In genomic region chr16:86495756-86496261, GRCh38 we compare ENCODE assay signal across 22 cellular contexts. TPM values are rescaled to one million over a fixed set of nuclear protein-coding genes. Genes with fewer than 3 reads are reported as not detected.
DNase-seq lines count a peak whose midpoint lies in the region; ATAC-seq, FAIRE-seq and TF ChIP-seq lines count a peak whose summit lies in the region.
"Had no signal": no experiment of that assay in that cellular context is flagged by ENCODE, and none has a peak within 500 bp of the region (broad histone marks: within the 10 kb centered on the region; RNA-seq: fewer than 3 reads in every experiment).

No MANE protein-coding gene starts in this region.

- H3K23me2 ChIP-seq in H9 (ENCODE audit: insufficient read length, low read depth, low read length, poor library complexity, severe bottlenecking) (no peaks in the 10 kb centered on the region), H1 (ENCODE audit: low read depth, low read length) (no peaks in the 10 kb centered on the region; the same call in 1 of the 2 replicates)

- H4K20me1 ChIP-seq in H9 (ENCODE audit: control insufficient read depth, insufficient read depth, insufficient read length) (no peaks in the 10 kb centered on the region), H1 (replicated peaks in 1 of 2; ENCODE audit: control insufficient read depth in 1 of 2, insufficient read depth in 2 of 2, low read length in 2 of 2) (peaks cover 16 to 23% of the 10 kb centered on the region in 2 experiments)

- POLR2A ChIA-PET in H1 (lab: Charles Lee; ENCODE audit: partially characterized antibody), result interaction anchor here (0.7 kb wide), 1 partner anchor 158 kb away, joined by 3 read pairs; no protein-coding TSS in a partner anchor

- no peak overlapping the region for H3K27ac Mint-ChIP-seq in H9
- H3K27ac Mint-ChIP-seq: T-cell had no signal

- H3K79me2 ChIP-seq in H9 (ENCODE audit: insufficient read depth, low read length), result no peaks in the 10 kb centered on the region
- no peaks in the 10 kb centered on the region for H3K79me2 ChIP-seq in H1 (ENCODE audit: control insufficient read depth in 1 of 2, insufficient read depth in 2 of 2, low read length in 2 of 2)

- no peak for FAIRE-seq in H1 (lab: Jason Lieb, UNC)

- no peak overlapping the region for H2AFZ ChIP-seq in H9 (ENCODE audit: low read length)
- H2AFZ ChIP-seq in H1 (ENCODE audit: low read length), result no peak overlapping the region
- H2AFZ ChIP-seq: PC-9 had no signal

- no peak overlapping the region for H2AK5ac ChIP-seq in H9 (ENCODE audit: insufficient read length, low read length)
- no peak overlapping the region for H2AK5ac ChIP-seq in H1 (ENCODE audit: low read depth, low read length)

- no CpG with 5 or more reads among the region's 16 CpGs for WGBS in H9 (ENCODE audit: extremely low coverage, insufficient read length, low lambda C conversion rate)
- 13% methylated on average over 13 of the region's 16 CpGs; no CpG with 5 or more reads in 1 of the 2 experiments for WGBS in H1 (ENCODE audit: extremely low coverage in 1 of 2, insufficient coverage in 1 of 2, insufficient read length in 1 of 2, insufficient replicate concordance in 2 of 2, low coverage in 1 of 2, low lambda C conversion rate in 2 of 2, missing lambda C conversion rate in 1 of 2), 2 experiments
- 21 to 48% (median 25%) methylated on average over 16 of the region's 16 CpGs for WGBS in spleen, 5 donors
- WGBS in heart left ventricle, 4 donors, result 6 to 24% (median 10%) methylated on average over 8 to 16 of the region's 16 CpGs

- H3K9me3 Mint-ChIP-seq in H9, result peaks cover 0 to 5% of the 10 kb centered on the region in 2 experiments; a peak in 1 of 5 replicates
- H3K9me3 Mint-ChIP-seq: activated CD4-positive, alpha-beta T cell treated with anti-CD3 and anti-CD28 coated beads, Interleukin-2, amount 10 ng/mL, durations not matched to agents 24 days and 14 days; activated naive CD8-positive, alpha-beta T cell treated with anti-CD3 and anti-CD28 coated beads, Interleukin-2, amount 10 ng/mL, durations not matched to agents 7 days and 5 days; activated T-helper 2 cell treated with anti-CD3 and anti-CD28 coated beads, Interferon-gamma antibody, Interleukin-2, Interleukin-4, amounts not matched to agents 10 μg/mL and 5 μg/mL and 100 μg/mL, durations not matched to agents 14 hours and 24 hours and 36 hours; T-cell had no signal

- H3K56ac ChIP-seq in H9 (ENCODE audit: insufficient read length, low read depth, low read length) (no peak overlapping the region), H1 (replicated peaks; ENCODE audit: insufficient read length, low read depth, low read length) (no peak overlapping the region)

- H3K79me1 ChIP-seq in H9 (ENCODE audit: insufficient read depth, low read depth, low read length, poor library complexity, severe bottlenecking), result no peaks in the 10 kb centered on the region
- no peaks in the 10 kb centered on the region; the same call in 1 of the 2 replicates for H3K79me1 ChIP-seq in H1 (ENCODE audit: low read depth, low read length)

- no peak for TF ChIP-seq RAD21 in H1 (IDR thresholded peaks at IDR 0.05 in 1 of 2, conservative IDR thresholded peaks at IDR 0.05 in 1 of 2; ENCODE audit: low read depth in 2 of 2, low read length in 2 of 2)

- H3K18ac ChIP-seq in H9 (ENCODE audit: insufficient read length, low read depth, low read length) (no peak overlapping the region), H1 (ENCODE audit: extremely low read depth, low read length) (no peak overlapping the region)

- H3K27me3 ChIP-seq in H9 (ENCODE audit: insufficient read depth, low read length) (peaks cover 97% of the 10 kb centered on the region), H1 (replicated peaks in 1 of 4; ENCODE audit: control insufficient read depth in 3 of 4, extremely low read depth in 1 of 4, insufficient read depth in 3 of 4, low read length in 3 of 4) (peaks cover 94 to 100% (median 99%) of the 10 kb centered on the region in 4 experiments), mucosa of rectum (ENCODE audit: control insufficient read depth in 2 of 2, insufficient read depth in 2 of 2, low read length in 2 of 2) (peaks cover 23 to 36% of the 10 kb centered on the region in 2 donors), spleen (replicated peaks in 1 of 7) (peaks cover 11 to 100% (median 81%) of the 10 kb centered on the region in 7 donors), heart left ventricle (peaks cover 71 to 100% (median 97%) of the 10 kb centered on the region in 9 donors)

- no peak overlapping the region for H4K91ac ChIP-seq in H9 (ENCODE audit: insufficient read length, low read depth, low read length)
- no peak overlapping the region for H4K91ac ChIP-seq in H1 (replicated peaks; ENCODE audit: insufficient read length, low read length)

- H4K8ac ChIP-seq in H9 (replicated peaks; ENCODE audit: insufficient read length, low read depth, low read length) (no peak overlapping the region), H1 (ENCODE audit: extremely low read depth, insufficient read depth, low read length) (no peak overlapping the region)

- no peaks in the 10 kb centered on the region; a peak in 1 of 7 replicates for H3K36me3 Mint-ChIP-seq in H9 (ENCODE audit: insufficient read depth in 1 of 3, low read depth in 3 of 3)
- H3K36me3 Mint-ChIP-seq: activated naive CD8-positive, alpha-beta T cell treated with anti-CD3 and anti-CD28 coated beads, Interleukin-2, amount 10 ng/mL, durations not matched to agents 7 days and 5 days; T-cell had no signal

- CTCF ChIA-PET in H1 (lab: Charles Lee; ENCODE audit: partially characterized antibody), result no interaction called here

- no peak overlapping the region for H3K23ac ChIP-seq in H9 (ENCODE audit: insufficient read length, low read depth, low read length)
- H3K23ac ChIP-seq in H1 (ENCODE audit: insufficient read length), result no peak overlapping the region

- H3K4me2 ChIP-seq in H9 (ENCODE audit: insufficient read depth, insufficient read length, low read length) (no peak overlapping the region), H1 (ENCODE audit: insufficient read depth in 1 of 2, low read depth in 2 of 2, low read length in 2 of 2) (peak overlapping the region in 1 of 2 experiments; percentile 56; a peak in 1 of 4 replicates)
- H3K4me2 ChIP-seq: BLaER1 treated with 17β-estradiol and CSF1 and Interleukin-3, amounts not matched to agents 10 nM and 100 nM; PC-9 had no signal

- H3K14ac ChIP-seq in H9 (ENCODE audit: insufficient read depth, low read length), result no peak overlapping the region
- H3K14ac ChIP-seq in H1 (ENCODE audit: insufficient read length), result no peak overlapping the region

- TF ChIP-seq POLR2A in H1 (IDR thresholded peaks at IDR 0.05; ENCODE audit: control extremely low read depth in 1 of 2, low read depth in 2 of 2, low read length in 2 of 2) (no peak), spleen (IDR thresholded peaks at IDR 0.05) (no peak), heart left ventricle (IDR thresholded peaks at IDR 0.05) (no peak)

- intact Hi-C loops in spleen (cut with DNase I; ENCODE audit: low total_unique reads), result no loop called here
- intact Hi-C loops in heart left ventricle (cut with DNase I), result no loop called here

- ATAC-seq in HG03135 (IDR thresholded peaks at IDR 0.05; ENCODE audit: unreplicated experiment) (no peak), GM18909 (IDR thresholded peaks at IDR 0.05; ENCODE audit: poor library complexity, unreplicated experiment) (no peak), GM21367 (IDR thresholded peaks at IDR 0.05; ENCODE audit: unreplicated experiment) (no peak), heart left ventricle (no peak)
- ATAC-seq: left colon, T-cell had no signal

- no peak for TF ChIP-seq EP300 in H1 (IDR thresholded peaks at IDR 0.05; ENCODE audit: borderline replicate concordance in 1 of 2, low read depth in 2 of 2, low read length in 2 of 2)

- H2BK120ac ChIP-seq in H9 (ENCODE audit: low read depth, low read length, poor library complexity, severe bottlenecking) (no peak overlapping the region), H1 (replicated peaks; ENCODE audit: low read depth, low read length) (no peak overlapping the region)

- DNase-seq in H9 (peak; percentile 38), H1 (ENCODE audit: low read depth in 1 of 2, low spot score in 2 of 2) (peak in 1 of 2 experiments; percentile 53), spleen (peak; percentile 42), heart left ventricle (no peak)
- DNase-seq: activated CD4-positive, alpha-beta T cell treated with anti-CD3 and anti-CD28 coated beads, Interleukin-2, amount 10 ng/mL, durations not matched to agents 24 days and 14 days; activated naive CD8-positive, alpha-beta T cell treated with anti-CD3 and anti-CD28 coated beads, Interleukin-2, amount 10 ng/mL, durations not matched to agents 7 days and 5 days; cerebellar nuclear complex; effector memory CD4-positive, alpha-beta T cell; midbrain; NCI-H446; PC-9; SIG-M5; T-cell had no signal

- H3K4me1 ChIP-seq in H9 (ENCODE audit: insufficient read depth, low read length) (peaks cover 3% of the 10 kb centered on the region; the same call in 1 of the 2 replicates), H1 (replicated peaks in 1 of 4; ENCODE audit: control insufficient read depth in 3 of 4, insufficient read depth in 4 of 4, low read length in 3 of 4) (peaks cover 4 to 26% (median 14%) of the 10 kb centered on the region in 4 experiments), mucosa of rectum (ENCODE audit: control insufficient read depth in 2 of 2, insufficient read depth in 2 of 2, low read length in 2 of 2) (peaks cover 3 to 4% of the 10 kb centered on the region in 2 donors), spleen (peaks cover 0 to 28% (median 2%) of the 10 kb centered on the region in 6 donors), heart left ventricle (peaks cover 0 to 36% (median 10%) of the 10 kb centered on the region in 12 donors)
- H3K4me1 ChIP-seq: BLaER1 treated with 17β-estradiol and CSF1 and Interleukin-3, amounts not matched to agents 10 nM and 100 nM had no signal

- no peak overlapping the region for H3K4me3 ChIP-seq in H1 (ENCODE audit: extremely low read depth in 1 of 4, insufficient read depth in 2 of 4, low read depth in 3 of 4, low read length in 4 of 4)
- H3K4me3 ChIP-seq in mucosa of rectum (ENCODE audit: low read length in 2 of 2), result peak overlapping the region in 1 of 2 donors; percentile 34
- no peak overlapping the region for H3K4me3 ChIP-seq in spleen
- no peak overlapping the region for H3K4me3 ChIP-seq in heart left ventricle
- H3K4me3 ChIP-seq: BLaER1 treated with 17β-estradiol and CSF1 and Interleukin-3, amounts not matched to agents 10 nM and 100 nM; PC-9 had no signal

- peak overlapping the region in 1 of 2 experiments; percentile 61; a peak in 2 of 5 replicates for H3K4me3 Mint-ChIP-seq in H9
- H3K4me3 Mint-ChIP-seq: activated CD4-positive, alpha-beta T cell treated with anti-CD3 and anti-CD28 coated beads, Interleukin-2, amount 10 ng/mL, durations not matched to agents 24 days and 14 days; activated naive CD8-positive, alpha-beta T cell treated with anti-CD3 and anti-CD28 coated beads, Interleukin-2, amount 10 ng/mL, durations not matched to agents 7 days and 5 days; T-cell had no signal

- H2BK5ac ChIP-seq in H9 (ENCODE audit: insufficient read length, low read length) (no peak overlapping the region), H1 (ENCODE audit: low read depth, low read length) (no peak overlapping the region)

- H3K9ac ChIP-seq in H9 (ENCODE audit: extremely low read depth, insufficient read length, low read length), result no peak overlapping the region
- no peak overlapping the region for H3K9ac ChIP-seq in H1 (replicated peaks in 1 of 4; ENCODE audit: extremely low read depth in 1 of 4, low read depth in 3 of 4, low read length in 3 of 4)
- peak overlapping the region; percentile 47 to 60 for H3K9ac ChIP-seq in mucosa of rectum (ENCODE audit: low read depth in 1 of 2, low read length in 2 of 2)
- H3K9ac ChIP-seq: BLaER1 treated with 17β-estradiol and CSF1 and Interleukin-3, amounts not matched to agents 10 nM and 100 nM had no signal

- peaks cover 99% of the 10 kb centered on the region for H3K27me3 Mint-ChIP-seq in H9 (ENCODE audit: low read depth)

- H2BK15ac ChIP-seq in H9 (ENCODE audit: low read depth, low read length) (no peak overlapping the region), H1 (ENCODE audit: low read length) (no peak overlapping the region)

- no peak overlapping the region for H3K27ac ChIP-seq in H9 (ENCODE audit: insufficient read length, low read depth, low read length)
- no peak overlapping the region for H3K27ac ChIP-seq in H1 (ENCODE audit: low read depth, low read length)
- peak overlapping the region; percentile 71 to 75 for H3K27ac ChIP-seq in mucosa of rectum (ENCODE audit: low read depth in 2 of 2, low read length in 2 of 2)
- no peak overlapping the region for H3K27ac ChIP-seq in spleen
- H3K27ac ChIP-seq in heart left ventricle, result peak overlapping the region in 1 of 12 donors; percentile 97
- H3K27ac ChIP-seq: BLaER1 treated with 17β-estradiol and CSF1 and Interleukin-3, amounts not matched to agents 10 nM and 100 nM; HL-60; PC-9 had no signal

- H3K9me3 ChIP-seq in H9 (ENCODE audit: control insufficient read depth, low read depth, low read length) (no peaks in the 10 kb centered on the region), H1 (ENCODE audit: insufficient read depth in 2 of 2, low read depth in 1 of 2, low read length in 1 of 2) (no peaks in the 10 kb centered on the region; a peak in 1 of 4 replicates), mucosa of rectum (ENCODE audit: control insufficient read depth in 2 of 2, low read length in 2 of 2) (no peaks in the 10 kb centered on the region), spleen (no peaks in the 10 kb centered on the region), heart left ventricle (no peaks in the 10 kb centered on the region)
- H3K9me3 ChIP-seq: BLaER1 treated with 17β-estradiol and CSF1 and Interleukin-3, amounts not matched to agents 10 nM and 100 nM had no signal

- peaks cover 0 to 4% (median 0%) of the 10 kb centered on the region in 4 experiments; a peak in 1 of 8 replicates for H3K36me3 ChIP-seq in H1 (ENCODE audit: control insufficient read depth in 2 of 4, insufficient read depth in 4 of 4, low read length in 3 of 4)
- no peaks in the 10 kb centered on the region for H3K36me3 ChIP-seq in mucosa of rectum (ENCODE audit: control insufficient read depth in 2 of 2, insufficient read depth in 2 of 2, low read length in 2 of 2)
- no peaks in the 10 kb centered on the region for H3K36me3 ChIP-seq in spleen
- no peaks in the 10 kb centered on the region for H3K36me3 ChIP-seq in heart left ventricle
- H3K36me3 ChIP-seq: BLaER1 treated with 17β-estradiol and CSF1 and Interleukin-3, amounts not matched to agents 10 nM and 100 nM had no signal

- H2BK12ac ChIP-seq in H9 (ENCODE audit: insufficient read length, low read depth, low read length) (no peak overlapping the region), H1 (ENCODE audit: low read depth, low read length) (0 out of 2 replicates have a peak overlapping the region, but pooled peaks have one; percentile 27)

- no peak overlapping the region for H3T11ph ChIP-seq in H9 (ENCODE audit: low read length)

- peaks cover 17 to 50% of the 10 kb centered on the region in 2 experiments for H3K4me1 Mint-ChIP-seq in H9
- H3K4me1 Mint-ChIP-seq: activated CD4-positive, alpha-beta T cell treated with anti-CD3 and anti-CD28 coated beads, Interleukin-2, amount 10 ng/mL, durations not matched to agents 24 days and 14 days; activated naive CD8-positive, alpha-beta T cell treated with anti-CD3 and anti-CD28 coated beads, Interleukin-2, amount 10 ng/mL, durations not matched to agents 7 days and 5 days; T-cell had no signal

- H4K5ac ChIP-seq in H9 (ENCODE audit: insufficient read length, low read depth, low read length), result no peak overlapping the region
- H4K5ac ChIP-seq in H1 (ENCODE audit: insufficient read length, low read depth, low read length), result no peak overlapping the region

- H2BK20ac ChIP-seq in H9 (ENCODE audit: low read depth, low read length, poor library complexity, severe bottlenecking) (no peak overlapping the region), H1 (ENCODE audit: low read length) (no peak overlapping the region)

- TF ChIP-seq CTCF in H9 (conservative IDR thresholded peaks at IDR 0.05), result no peak
- TF ChIP-seq CTCF in H1 (IDR thresholded peaks at IDR 0.05; ENCODE audit: control extremely low read depth in 1 of 3, insufficient read depth in 1 of 3, low read depth in 1 of 3, low read length in 3 of 3), result no peak
- TF ChIP-seq CTCF in spleen (IDR thresholded peaks at IDR 0.05 in 8 of 11, conservative IDR thresholded peaks at IDR 0.05 in 3 of 11), result no peak
- no peak for TF ChIP-seq CTCF in heart left ventricle (IDR thresholded peaks at IDR 0.05)

- H3K4ac ChIP-seq in H9 (ENCODE audit: low read depth, low read length) (no peak overlapping the region), H1 (replicated peaks; ENCODE audit: insufficient read length, low read depth, low read length) (no peak overlapping the region)

RNA-seq across cellular contexts. Expression of gene FOXF1, which starts 14.5 kb away (rescaled TPM):
- total RNA-seq in H9 (2021) (not detected in 2 replicates), spleen (1 to 10 TPM in 1 of 7 donors, under 1 TPM in 6; 0.34 to 2.2 (median 0.70) TPM), heart left ventricle (under 1 TPM in 6 of 9 donors, not detected in 3; 0.14 to 0.48 (median 0.21) TPM)
- not detected in 2 replicates for total RNA-seq in H1 (2021; fragmentation: NEBNext Ultra II Directional; extraction: Animal tissue kit (Norgen Biotek cat#: 25700))
- polyA plus RNA-seq in H1 (2011; rRNA removed) (0.02 TPM in 1 of 2 replicates, not detected in the other), spleen (under 1 TPM; 0.33 to 0.86 (median 0.64) TPM), heart left ventricle (under 1 TPM; 0.04 to 0.15 TPM)
- not detected for polyA plus RNA-seq in H1 (2011; cell fraction: cytosol; rRNA removed)
- not detected for polyA plus RNA-seq in H1 (2011; cell fraction: nucleus; rRNA removed)
- polyA plus RNA-seq in H1 (2012, experiment 1 of 2), result not detected in 4 replicates
- polyA plus RNA-seq in H1 (2012, experiment 2 of 2), result not detected
- polyA plus RNA-seq in H1 (2013, experiment 1 of 2), result 0.02 TPM
- 0.04 TPM for polyA plus RNA-seq in H1 (2013, experiment 2 of 2)
- not detected in 2 replicates for polyA minus RNA-seq in H1 (2011; rRNA and poly(A)+ RNA removed)
- not detected for polyA minus RNA-seq in H1 (2011; cell fraction: cytosol; rRNA and poly(A)+ RNA removed)
- not detected for polyA minus RNA-seq in H1 (2011; cell fraction: nucleus; rRNA and poly(A)+ RNA removed)
- total RNA-seq: activated CD4-positive, alpha-beta T cell treated with anti-CD3 and anti-CD28 coated beads, Interleukin-2, amount 10 ng/mL, durations not matched to agents 24 days and 14 days; activated naive CD8-positive, alpha-beta T cell treated with anti-CD3 and anti-CD28 coated beads, Interleukin-2, amount 10 ng/mL, durations not matched to agents 7 days and 5 days; activated T-helper 2 cell treated with anti-CD3 and anti-CD28 coated beads, Interferon-gamma antibody, Interleukin-2, Interleukin-4, amounts not matched to agents 10 μg/mL and 5 μg/mL and 100 μg/mL, durations not matched to agents 14 hours and 24 hours and 36 hours; MCF 10A; PC-9 had no signal

RNA-seq across cellular contexts. Expression of gene MTHFSD, which starts 59.2 kb away (rescaled TPM):
- total RNA-seq in H9 (2021) (3.4 and 4.7 TPM in 2 replicates), spleen (10 to 100 TPM; 12.9 to 32.1 (median 24.6) TPM), heart left ventricle (10 to 100 TPM in 6 of 9 donors, 1 to 10 TPM in 3; 3.9 to 17.0 (median 11.6) TPM)
- 9.8 and 10.8 TPM in 2 replicates for total RNA-seq in H1 (2021; fragmentation: NEBNext Ultra II Directional; extraction: Animal tissue kit (Norgen Biotek cat#: 25700))
- polyA plus RNA-seq in H1 (2011; rRNA removed) (7.1 and 11.0 TPM in 2 replicates), spleen (10 to 100 TPM in 2 of 3 donors, 1 to 10 TPM in 1; 9.1 to 12.5 (median 12.2) TPM), heart left ventricle (1 to 10 TPM; 5.6 to 6.8 TPM)
- polyA plus RNA-seq in H1 (2011; cell fraction: cytosol; rRNA removed), result 11.7 TPM
- polyA plus RNA-seq in H1 (2011; cell fraction: nucleus; rRNA removed), result 29.4 TPM
- polyA plus RNA-seq in H1 (2012, experiment 1 of 2), result 6.1 to 7.9 TPM (median 6.5 TPM) in 4 replicates
- polyA plus RNA-seq in H1 (2012, experiment 2 of 2), result 3.8 TPM
- polyA plus RNA-seq in H1 (2013, experiment 1 of 2), result 7.4 TPM
- polyA plus RNA-seq in H1 (2013, experiment 2 of 2), result 6.7 TPM
- polyA minus RNA-seq in H1 (2011; rRNA and poly(A)+ RNA removed), result 16.0 and 19.1 TPM in 2 replicates
- polyA minus RNA-seq in H1 (2011; cell fraction: cytosol; rRNA and poly(A)+ RNA removed), result 10.1 TPM
- 36.2 TPM for polyA minus RNA-seq in H1 (2011; cell fraction: nucleus; rRNA and poly(A)+ RNA removed)

Comparison
In these comparisons a context has a peak if more than half of its experiments do, and no peak if none do; other contexts are left out.
1. DNase-seq: peak in H9 (single experiment) and spleen (single experiment); none in heart left ventricle (0 of 5).
2. H3K27ac ChIP-seq: peak in mucosa of rectum (2 of 2); none in H9 (single experiment), H1 (single experiment) and spleen (0 of 8).
3. H3K9ac ChIP-seq: peak in mucosa of rectum (2 of 2); none in H9 (single experiment) and H1 (0 of 4).